ENCODE assay signal across 14 cellular contexts in the genomic region with DNA sequence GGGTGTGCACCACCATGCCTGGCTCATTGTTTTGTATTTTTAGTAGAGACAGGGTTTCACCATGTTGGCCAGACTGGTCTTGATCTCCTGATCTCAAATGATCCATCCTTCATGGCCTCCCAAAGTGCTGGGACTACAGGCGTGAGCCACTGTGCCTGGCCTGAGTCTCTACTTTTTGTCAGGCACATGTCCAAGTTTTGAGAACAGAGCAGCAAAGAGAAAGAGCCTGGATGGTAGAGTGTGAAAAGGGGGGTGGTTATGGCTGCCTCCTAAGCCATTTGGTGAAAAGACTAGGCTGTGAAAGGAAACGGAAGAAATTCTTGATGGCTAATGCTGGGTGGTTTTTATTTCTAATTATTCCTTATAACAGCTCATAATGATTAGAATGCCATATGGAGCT.
"Had no signal": no experiment of that assay in that cellular context is flagged by ENCODE, and none has a peak within 500 bp of the region (broad histone marks: within the 10 kb centered on the region; RNA-seq: fewer than 3 reads in every experiment).

No MANE protein-coding gene starts in this region.

- H3K36me3 ChIP-seq: esophagus squamous epithelium, right atrium auricular region, transverse colon had no signal

- DNase-seq: activated CD4-positive, CD25-positive, alpha-beta regulatory T cell; activated CD8-positive, alpha-beta T cell treated with anti-CD3 and anti-CD28 coated beads for 36 hours; activated naive CD4-positive, alpha-beta T cell treated with Interleukin-2 at 50 U/mL for 16 hours; activated T-cell treated with anti-CD3 and anti-CD28 coated beads, Interleukin-2, amount 50 U/mL, for 1 hour; esophagus squamous epithelium; nephron progenitor cell; posterior cingulate gyrus; stimulated activated CD4-positive, alpha-beta T cell treated with anti-CD3 and anti-CD28 coated beads, Interleukin-2, amount 100 ng/mL, for 24 hours; stimulated activated naive CD4-positive, alpha-beta T cell treated with Interleukin-2 at 50 U/mL for 16 hours; T-cell; transverse colon had no signal

- H3K27me3 ChIP-seq: esophagus squamous epithelium, hepatocyte, right atrium auricular region, transverse colon had no signal

- H3K27ac ChIP-seq: esophagus squamous epithelium, hepatocyte, right atrium auricular region had no signal

- ATAC-seq: activated CD8-positive, alpha-beta T cell treated with anti-CD3 and anti-CD28 coated beads for 36 hours had no signal

- H3K9me3 ChIP-seq: esophagus squamous epithelium, right atrium auricular region, transverse colon had no signal

- FAIRE-seq: islet of Langerhans had no signal

- H3K4me3 ChIP-seq: esophagus squamous epithelium, hepatocyte, right atrium auricular region, transverse colon had no signal
